Comparison of ENCODE assay signal across 11 cellular contexts in genomic region chr14:88535149-88535548, GRCh38. TPM values are rescaled to one million over a fixed set of nuclear protein-coding genes. Genes with fewer than 3 reads are reported as not detected.
DNase-seq lines count a peak whose midpoint lies in the region; TF ChIP-seq lines count a peak whose summit lies in the region.
"Had no signal": no experiment of that assay in that cellular context is flagged by ENCODE, and none has a peak within 500 bp of the region (broad histone marks: within the 10 kb centered on the region; RNA-seq: fewer than 3 reads in every experiment).

No MANE protein-coding gene starts in this region.

- H3K79me1 ChIP-seq in mesendoderm (ENCODE audit: low read length) = peaks cover 3% of the 10 kb centered on the region

- no peak overlapping the region for H2BK5ac ChIP-seq in mesendoderm (ENCODE audit: low read length)

- H3K9ac ChIP-seq in colonic mucosa (ENCODE audit: low read depth in 2 of 2, low read length in 2 of 2) (peak overlapping the region in 1 of 2 donors; percentile 64), mesendoderm (ENCODE audit: low read length) (no peak overlapping the region)

- H3K27me3 ChIP-seq in colonic mucosa (no peaks in the 10 kb centered on the region), mesendoderm (ENCODE audit: insufficient read depth, low read length, poor library complexity) (no peaks in the 10 kb centered on the region)

- H2BK15ac ChIP-seq in mesendoderm (replicated peaks; ENCODE audit: low read depth) = no peak overlapping the region

- H3K9me3 ChIP-seq in colonic mucosa = no peaks in the 10 kb centered on the region
- H3K9me3 ChIP-seq: HAP-1 had no signal

- TF ChIP-seq CTCF in AG10803 (conservative IDR thresholded peaks at IDR 0.05; ENCODE audit: low read length) (0 out of 2 replicates have a peak, but pooled peaks have one; percentile 3), colonic mucosa (IDR thresholded peaks at IDR 0.05) (peak; percentile 29)

- intact Hi-C loops in colonic mucosa (cut with DNase I) = no loop called here

- no peak overlapping the region for H4K5ac ChIP-seq in mesendoderm (ENCODE audit: low read length)

- no CpG with 5 or more reads among the region's 4 CpGs for WGBS in mesendoderm (ENCODE audit: extremely low coverage, insufficient coverage, low lambda C conversion rate)

- H3K4me2 ChIP-seq in mesendoderm (ENCODE audit: low read length) = no peak overlapping the region

- H3K56ac ChIP-seq in mesendoderm (ENCODE audit: low read length) = no peak overlapping the region

- peak overlapping the region; percentile 67 for H3K27ac ChIP-seq in colonic mucosa
- H3K27ac ChIP-seq in mesendoderm (ENCODE audit: low read depth, low read length) = no peak overlapping the region

- H2AK5ac ChIP-seq in mesendoderm (ENCODE audit: low read length) = no peak overlapping the region

- no peak overlapping the region for H2BK120ac ChIP-seq in mesendoderm (ENCODE audit: low read depth, low read length)

- DNase-seq in AG10803 (ENCODE audit: low read depth) = peak; percentile 25
- DNase-seq in HEK293T (ENCODE audit: extremely low spot score) = peak; percentile 25
- DNase-seq in colonic mucosa = peak; percentile 81
- peak; percentile 91 for DNase-seq in mesendoderm
- DNase-seq in EL = no peak
- no peak for DNase-seq in activated T-cell treated with anti-CD3 and anti-CD28 coated beads for 4 hours
- no peak for DNase-seq in cerebellar nuclear complex (lab: John Stamatoyannopoulos, UW)
- no peak for DNase-seq in stimulated activated naive CD4-positive, alpha-beta T cell (lab: John Stamatoyannopoulos, UW)
- DNase-seq: activated CD8-positive, alpha-beta memory T cell treated with anti-CD3 and anti-CD28 coated beads, Interleukin-2, amount 10 ng/mL, durations not matched to agents 7 days and 5 days; T-helper 1 cell had no signal

- no peaks in the 10 kb centered on the region for H3K79me2 ChIP-seq in mesendoderm (ENCODE audit: control insufficient read depth, insufficient read depth, low read length)

- no peak overlapping the region for H4K8ac ChIP-seq in mesendoderm (ENCODE audit: low read depth, low read length)

- H3K36me3 ChIP-seq in colonic mucosa (no peaks in the 10 kb centered on the region), mesendoderm (ENCODE audit: control insufficient read depth, insufficient read depth, low read length) (no peaks in the 10 kb centered on the region)
- H3K36me3 ChIP-seq: HAP-1 had no signal

- H3K4ac ChIP-seq in mesendoderm (ENCODE audit: low read depth, low read length) = no peak overlapping the region

- CTCF ChIA-PET in HEK293T (lab: Yijun Ruan, JAX) = no interaction called here

- no peak overlapping the region for H3K23ac ChIP-seq in mesendoderm (ENCODE audit: low read length)

- H3K4me3 ChIP-seq in AG10803 (ENCODE audit: low read length) (no peak overlapping the region), colonic mucosa (no peak overlapping the region), mesendoderm (ENCODE audit: low read length) (no peak overlapping the region)
- H3K4me3 ChIP-seq: HAP-1 had no signal

- POLR2A ChIA-PET in HEK293T (lab: Yijun Ruan, JAX) = no interaction called here

- no peak overlapping the region for H3K18ac ChIP-seq in mesendoderm (ENCODE audit: low read length)

- H3K4me1 ChIP-seq in colonic mucosa (peaks cover 5% of the 10 kb centered on the region), mesendoderm (ENCODE audit: control insufficient read depth, low read depth, low read length) (no peaks in the 10 kb centered on the region)
- H3K4me1 ChIP-seq: HAP-1 had no signal

TF ChIP-seq in HEK293T, 16 proteins besides CTCF, POLR2A, EP300 and RAD21:
- no peak for TF ChIP-seq TARDBP (IDR thresholded peaks at IDR 0.05)
- no peak for TF ChIP-seq FOXA1 (IDR thresholded peaks at IDR 0.05)

RNA-seq across cellular contexts. Expression of gene PTPN21, which starts 19.7 kb away (rescaled TPM):
- total RNA-seq in colonic mucosa = 10 to 100 TPM; 22.2 to 23.6 TPM
- 11.4 TPM for polyA plus RNA-seq in mesendoderm (2013, experiment 1 of 2)
- 12.0 TPM for polyA plus RNA-seq in mesendoderm (2013, experiment 2 of 2)

RNA-seq across cellular contexts. Expression of gene ZC3H14, which starts 27.7 kb away (rescaled TPM):
- 10 to 100 TPM; 52.6 to 54.3 TPM for total RNA-seq in colonic mucosa
- polyA plus RNA-seq in mesendoderm (2013, experiment 1 of 2) = 79.1 TPM
- 74.8 TPM for polyA plus RNA-seq in mesendoderm (2013, experiment 2 of 2)

Comparison
In these comparisons a context has a peak if more than half of its experiments do, and no peak if none do; other contexts are left out.
1. DNase-seq: peak in AG10803 (single experiment), HEK293T (single experiment), colonic mucosa (single experiment) and mesendoderm (single experiment); none in EL (single experiment), activated T-cell treated with anti-CD3 and anti-CD28 coated beads for 4 hours (single experiment), cerebellar nuclear complex (0 of 2) and stimulated activated naive CD4-positive, alpha-beta T cell (0 of 6).